Comparison of ENCODE assay signal across 21 cellular contexts in genomic region chr16:88378836-88379693, GRCh38. TPM values are rescaled to one million over a fixed set of nuclear protein-coding genes. Genes with fewer than 3 reads are reported as not detected.
DNase-seq lines count a peak whose midpoint lies in the region; ATAC-seq and TF ChIP-seq lines count a peak whose summit lies in the region.
"Had no signal": no experiment of that assay in that cellular context is flagged by ENCODE, and none has a peak within 500 bp of the region (broad histone marks: within the 10 kb centered on the region; RNA-seq: fewer than 3 reads in every experiment).

No MANE protein-coding gene starts in this region.

- H3K4me3 ChIP-seq in right atrium auricular region (no peak overlapping the region), left ventricle myocardium inferior (no peak overlapping the region), mucosa of descending colon (no peak overlapping the region)
- H3K4me3 ChIP-seq: A549, MG63 had no signal

- H3K36me3 ChIP-seq in right atrium auricular region (no peaks in the 10 kb centered on the region), left ventricle myocardium inferior (no peaks in the 10 kb centered on the region), mucosa of descending colon (ENCODE audit: low read depth) (no peaks in the 10 kb centered on the region)
- H3K36me3 ChIP-seq: MG63 had no signal

- intact Hi-C loops in cardiac septum (cut with DNase I): no loop called here
- intact Hi-C loops in left ventricle myocardium inferior (cut with micrococcal nuclease): no loop called here
- intact Hi-C loops in mucosa of descending colon (cut with DNase I, micrococcal nuclease): no loop called here

- H3K4me1 ChIP-seq in right atrium auricular region (peaks cover 0 to 7% of the 10 kb centered on the region in 2 donors), left ventricle myocardium inferior (peaks cover 9% of the 10 kb centered on the region), mucosa of descending colon (ENCODE audit: low read depth) (peaks cover 6% of the 10 kb centered on the region)

- H3K9me3 ChIP-seq in right atrium auricular region (no peaks in the 10 kb centered on the region), left ventricle myocardium inferior (replicated peaks) (no peaks in the 10 kb centered on the region), mucosa of descending colon (no peaks in the 10 kb centered on the region)
- H3K9me3 ChIP-seq: A549, Caco-2, MG63 had no signal

- peak; percentile 74 for DNase-seq in cardiac septum (ENCODE audit: low spot score)
- no peak for DNase-seq in right atrium auricular region (ENCODE audit: low spot score)
- peak; percentile 8 for DNase-seq in left ventricle myocardium inferior
- DNase-seq in mucosa of descending colon: peak in 2 of 3 donors; percentile 9 to 31
- no peak for DNase-seq in DMS79 (lab: John Stamatoyannopoulos, UW)
- no peak for DNase-seq in naive thymus-derived CD8-positive, alpha-beta T cell
- no peak for DNase-seq in GOT3 (lab: John Stamatoyannopoulos, UW)
- no peak for DNase-seq in type B pancreatic cell (ENCODE audit: extremely low spot score, unreplicated experiment)
- DNase-seq: Caco-2, DMS53, KG1, MG63, NCI-H1092 treated with DMSO at 0.1 percent for 48 hours, NCI-H1694 treated with DMSO at 0.1 percent for 48 hours, NCI-H446 treated with DMSO at 0.1 percent for 48 hours, NCI-H748 treated with DMSO at 0.1 percent for 48 hours, SIG-M5 had no signal

- peaks cover 4 to 24% (median 8%) of the 10 kb centered on the region in 5 donors for H3K27me3 Mint-ChIP-seq in naive thymus-derived CD8-positive, alpha-beta T cell
- H3K27me3 Mint-ChIP-seq in type B pancreatic cell: peaks cover 22% of the 10 kb centered on the region

- H3K27ac Mint-ChIP-seq in naive thymus-derived CD8-positive, alpha-beta T cell: no peak overlapping the region
- no peak overlapping the region for H3K27ac Mint-ChIP-seq in type B pancreatic cell

- H3K27ac ChIP-seq in right atrium auricular region: no peak overlapping the region
- H3K27ac ChIP-seq in left ventricle myocardium inferior (replicated peaks): no peak overlapping the region
- H3K27ac ChIP-seq: HL-60 had no signal

- H3K4me3 Mint-ChIP-seq in naive thymus-derived CD8-positive, alpha-beta T cell: no peak overlapping the region
- no peak overlapping the region for H3K4me3 Mint-ChIP-seq in type B pancreatic cell

- TF ChIP-seq CTCF in right atrium auricular region (IDR thresholded peaks at IDR 0.05): no peak
- no peak for TF ChIP-seq CTCF in left ventricle myocardium inferior (IDR thresholded peaks at IDR 0.05; ENCODE audit: borderline replicate concordance)
- no peak for TF ChIP-seq CTCF in mucosa of descending colon (IDR thresholded peaks at IDR 0.05)
- TF ChIP-seq CTCF in type B pancreatic cell (conservative IDR thresholded peaks at IDR 0.05): no peak

- H3K9me3 Mint-ChIP-seq in naive thymus-derived CD8-positive, alpha-beta T cell: peaks cover 0 to 1% (median 0%) of the 10 kb centered on the region in 9 donors
- no peaks in the 10 kb centered on the region for H3K9me3 Mint-ChIP-seq in type B pancreatic cell

- peaks cover 1 to 5% (median 4%) of the 10 kb centered on the region in 4 donors for H3K4me1 Mint-ChIP-seq in naive thymus-derived CD8-positive, alpha-beta T cell
- H3K4me1 Mint-ChIP-seq in type B pancreatic cell (ENCODE audit: unreplicated experiment): peaks cover 11% of the 10 kb centered on the region

- no peak for ATAC-seq in mucosa of descending colon
- no peak for ATAC-seq in naive thymus-derived CD8-positive, alpha-beta T cell
- ATAC-seq: A549, HCT116, Panc1 had no signal

- H3K27me3 ChIP-seq in right atrium auricular region (peaks cover 0 to 4% of the 10 kb centered on the region in 2 donors), left ventricle myocardium inferior (ENCODE audit: low read depth) (peaks cover 47% of the 10 kb centered on the region)
- H3K27me3 ChIP-seq: MG63 had no signal

- POLR2A ChIA-PET in naive thymus-derived CD8-positive, alpha-beta T cell (lab: Charles Lee): no interaction called here

- H3K36me3 Mint-ChIP-seq in naive thymus-derived CD8-positive, alpha-beta T cell: peaks cover 0 to 4% (median 0%) of the 10 kb centered on the region in 3 donors
- no peaks in the 10 kb centered on the region for H3K36me3 Mint-ChIP-seq in type B pancreatic cell

RNA-seq across cellular contexts. Expression of gene ZNF469, which starts 3.7 kb away (rescaled TPM):
- total RNA-seq in cardiac septum (1.5 TPM), right atrium auricular region (under 1 TPM; 0.56 to 0.83 TPM), left ventricle myocardium inferior (0.74 TPM), mucosa of descending colon (1 to 10 TPM in 1 of 3 donors, under 1 TPM in 2; 0.35 to 1.4 (median 0.51) TPM), type B pancreatic cell (ENCODE audit: low replicate concordance) (0.43 and 1.5 TPM in 2 replicates)
- total RNA-seq in naive thymus-derived CD8-positive, alpha-beta T cell: 1 to 10 TPM; 2.0 to 2.1 TPM
- polyA plus RNA-seq in naive thymus-derived CD8-positive, alpha-beta T cell: under 1 TPM; 0.01 to 0.10 (median 0.09) TPM

Comparison
In these comparisons a context has a peak if more than half of its experiments do, and no peak if none do; other contexts are left out.
1. DNase-seq: peak in cardiac septum (single experiment), left ventricle myocardium inferior (single experiment) and mucosa of descending colon (2 of 3); none in right atrium auricular region (single experiment), DMS79 (single experiment), naive thymus-derived CD8-positive, alpha-beta T cell (0 of 10), GOT3 (single experiment) and type B pancreatic cell (single experiment).